ENCODE assay signal across 8 cellular contexts in genomic region chr11:112963368-112963955, GRCh38. TPM values are rescaled to one million over a fixed set of nuclear protein-coding genes. Genes with fewer than 3 reads are reported as not detected.
DNase-seq lines count a peak whose midpoint lies in the region; ATAC-seq and TF ChIP-seq lines count a peak whose summit lies in the region.

No MANE protein-coding gene starts in this region.

- H3K36me3 ChIP-seq in brain microvascular endothelial cell (replicated peaks): no peaks in the 10 kb centered on the region
- no peaks in the 10 kb centered on the region for H3K36me3 ChIP-seq in lower lobe of right lung
- H3K36me3 ChIP-seq in thoracic aorta: no peaks in the 10 kb centered on the region

- ATAC-seq in lower lobe of right lung (peak in 1 of 2 donors; percentile 18), thoracic aorta (ENCODE audit: insufficient number of reproducible peaks, low FRiP score, low read depth) (no peak), HG03571 (IDR thresholded peaks at IDR 0.05; ENCODE audit: unreplicated experiment) (no peak), HG02623 (IDR thresholded peaks at IDR 0.05; ENCODE audit: unreplicated experiment) (no peak)

- no peak for TF ChIP-seq CTCF in brain microvascular endothelial cell (IDR thresholded peaks at IDR 0.05; ENCODE audit: low read depth, low read length, missing control alignments)
- TF ChIP-seq CTCF in lower lobe of right lung (IDR thresholded peaks at IDR 0.05): no peak
- TF ChIP-seq CTCF in thoracic aorta (IDR thresholded peaks at IDR 0.05): no peak

- intact Hi-C loops in lower lobe of right lung (cut with DNase I): no loop called here

- H3K27me3 ChIP-seq in brain microvascular endothelial cell (replicated peaks): peaks cover 22% of the 10 kb centered on the region
- peaks cover 69% of the 10 kb centered on the region for H3K27me3 ChIP-seq in lower lobe of right lung (ENCODE audit: low read depth)
- no peaks in the 10 kb centered on the region for H3K27me3 ChIP-seq in thoracic aorta (replicated peaks; ENCODE audit: insufficient read depth)

- in situ Hi-C loops in brain microvascular endothelial cell (cut with HindIII; ENCODE audit: low pct_ligation_motif_present, low sequenced_read_pairs): no loop called here

- no peak overlapping the region for H3K27ac ChIP-seq in brain microvascular endothelial cell
- H3K27ac ChIP-seq in lower lobe of right lung: no peak overlapping the region
- H3K27ac ChIP-seq in thoracic aorta: peak overlapping the region in 1 of 2 donors; percentile 55

- DNase-seq in NCI-H524 (lab: John Stamatoyannopoulos, UW): peak; percentile 70 to 80
- no peak for DNase-seq in NCI-H524 treated with DMSO at 0.1 percent for 48 hours (lab: John Stamatoyannopoulos, UW)
- DNase-seq in brain microvascular endothelial cell: no peak
- no peak for DNase-seq in lower lobe of right lung
- DNase-seq in thoracic aorta (ENCODE audit: low spot score): no peak
- DNase-seq in cerebellar nuclear complex (lab: John Stamatoyannopoulos, UW): no peak

- no peaks in the 10 kb centered on the region for H3K9me3 ChIP-seq in lower lobe of right lung
- H3K9me3 ChIP-seq in thoracic aorta: no peaks in the 10 kb centered on the region

- H3K4me3 ChIP-seq in brain microvascular endothelial cell (ENCODE audit: low read depth, low read length): peak overlapping the region; percentile 60
- peak overlapping the region; percentile 54 for H3K4me3 ChIP-seq in lower lobe of right lung
- peak overlapping the region; percentile 89 for H3K4me3 ChIP-seq in thoracic aorta

- peaks cover 25% of the 10 kb centered on the region for H3K4me1 ChIP-seq in lower lobe of right lung
- peaks cover 0 to 5% of the 10 kb centered on the region in 2 donors for H3K4me1 ChIP-seq in thoracic aorta (ENCODE audit: control insufficient read depth in 1 of 2, low read depth in 2 of 2)

RNA-seq across cellular contexts. Expression of gene NCAM1, which starts 2.2 kb away (rescaled TPM):
- total RNA-seq in lower lobe of right lung (3.5 TPM), thoracic aorta (10 to 100 TPM; 42.0 to 69.2 TPM)

Comparison
In these comparisons a context has a peak if more than half of its experiments do, and no peak if none do; other contexts are left out.
1. DNase-seq: peak in NCI-H524 (2 of 2); none in NCI-H524 treated with DMSO at 0.1 percent for 48 hours (single experiment), brain microvascular endothelial cell (single experiment), lower lobe of right lung (single experiment), thoracic aorta (single experiment) and cerebellar nuclear complex (0 of 2).
2. Peak in every context shown above with its lines, with median percentiles within 50 percentile points of each other: H3K4me3 ChIP-seq.